Comparison of ENCODE assay signal across 8 cellular contexts in genomic region chr5:135398855-135399837, GRCh38.
A peak's percentile ranks its signal among the peaks of the same experiment; 100 is the strongest.
DNase-seq lines count a peak whose midpoint lies in the region; ATAC-seq lines count a peak whose summit lies in the region.

MACROH2A1 (minus strand) TSS chr5:135399231; CDS start chr5:135389093, 10,138 bp downstream.

- H3K27ac ChIP-seq in caudate nucleus (ENCODE audit: low read depth, low read length): peak within 1 kb of the TSS; percentile 96

- peak; percentile 72 for ATAC-seq in HG02943 (IDR thresholded peaks at IDR 0.05; ENCODE audit: low read depth, unreplicated experiment)

- peak; percentile 74 for DNase-seq in SIG-M5 treated with dmso at 0.1 percent for 504 hours (lab: John Stamatoyannopoulos, UW; ENCODE audit: unreplicated experiment)
- DNase-seq in SIG-M5 (lab: John Stamatoyannopoulos, UW): no peak
- peak; percentile 57 for DNase-seq in NCI-H2171 treated with DMSO at 0.1 percent for 48 hours (lab: John Stamatoyannopoulos, UW)
- peak; percentile 62 to 66 (median 64) for DNase-seq in activated CD4-positive, CD25-positive, alpha-beta regulatory T cell (lab: John Stamatoyannopoulos, UW)
- peak in 57 of 61 donors; percentile 51 to 88 (median 79) for DNase-seq in caudate nucleus (lab: John Stamatoyannopoulos, UW)
- peak; percentile 90 for DNase-seq in islet precursor cell
- DNase-seq in stimulated activated CD4-positive, alpha-beta T cell treated with anti-CD3 and anti-CD28 coated beads, Interleukin-12 subunit alpha, Interleukin-12 subunit beta, amount 100 ng/mL, for 48 hours (ENCODE audit: low read depth in 2 of 3, low spot score in 1 of 3): peak; percentile 60 to 86 (median 66)
